Comparison of ENCODE assay signal across 21 cellular contexts in the genomic region with DNA sequence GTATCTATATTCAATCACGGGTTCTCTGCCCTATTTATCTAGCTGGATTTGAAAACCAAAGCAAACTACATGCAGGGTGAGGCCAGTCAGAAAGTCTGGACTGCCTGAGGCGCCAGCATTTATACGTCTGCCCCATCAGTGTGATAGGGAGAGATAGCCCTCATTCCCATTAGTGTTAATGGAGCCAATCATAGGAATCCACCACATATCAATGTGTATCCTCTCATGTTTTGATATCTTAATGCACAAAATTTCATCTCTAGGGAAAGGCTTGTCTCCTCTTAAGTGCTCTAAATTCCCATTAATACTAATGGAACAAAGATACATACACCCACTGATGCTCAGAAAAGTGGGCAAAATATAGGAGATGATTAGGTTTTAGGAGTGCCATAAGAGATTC.
A peak's percentile ranks its signal among the peaks of the same experiment; 100 is the strongest.
DNase-seq lines count a peak whose midpoint lies in the region; ATAC-seq and TF ChIP-seq lines count a peak whose summit lies in the region.
"Had no signal": no experiment of that assay in that cellular context is flagged by ENCODE, and none has a peak within 500 bp of the region (broad histone marks: within the 10 kb centered on the region; RNA-seq: fewer than 3 reads in every experiment).

No MANE protein-coding gene starts in this region.

- no peak overlapping the region for H3K9ac ChIP-seq in neural cell (ENCODE audit: low read length)
- H3K9ac ChIP-seq: BLaER1 treated with 17β-estradiol and CSF1 and Interleukin-3, amounts not matched to agents 10 nM and 100 nM had no signal

- no peak overlapping the region for H3K27ac ChIP-seq in neural cell (ENCODE audit: low read length)
- H3K27ac ChIP-seq: BLaER1 treated with 17β-estradiol and CSF1 and Interleukin-3, amounts not matched to agents 10 nM and 100 nM; C4-2B had no signal

- no peak overlapping the region for H2AFZ ChIP-seq in neural cell (ENCODE audit: low read depth, low read length)

- TF ChIP-seq RAD21 in neural cell (conservative IDR thresholded peaks at IDR 0.05) = no peak

- H3K9me2 ChIP-seq in neural cell (ENCODE audit: insufficient read depth, low read length) = no peaks in the 10 kb centered on the region

- no peak overlapping the region for H3K4me2 ChIP-seq in neural cell (ENCODE audit: low read length)
- H3K4me2 ChIP-seq: BLaER1 treated with 17β-estradiol and CSF1 and Interleukin-3, amounts not matched to agents 10 nM and 100 nM had no signal

- no peaks in the 10 kb centered on the region for H3K79me2 ChIP-seq in neural cell (replicated peaks; ENCODE audit: insufficient read depth, low read length)

- H3K36me3 ChIP-seq in BE2C (no peaks in the 10 kb centered on the region), neural cell (ENCODE audit: insufficient read depth, low read length) (no peaks in the 10 kb centered on the region)
- H3K36me3 ChIP-seq: BLaER1 treated with 17β-estradiol and CSF1 and Interleukin-3, amounts not matched to agents 10 nM and 100 nM had no signal

- ATAC-seq in SK-N-SH treated with all-trans-retinoic acid at 6 μM for 48 hours = peak; percentile 51
- ATAC-seq: CD8-positive, alpha-beta T cell had no signal

- no peaks in the 10 kb centered on the region; the same call in 1 of the 2 replicates for H3K9me3 ChIP-seq in BE2C
- peaks cover 5% of the 10 kb centered on the region for H3K9me3 ChIP-seq in neural cell (ENCODE audit: low read length)

- H4K20me1 ChIP-seq in neural cell (ENCODE audit: insufficient read depth) = no peaks in the 10 kb centered on the region
- H4K20me1 ChIP-seq: BLaER1 treated with 17β-estradiol and CSF1 and Interleukin-3, amounts not matched to agents 10 nM and 100 nM had no signal

- peak; percentile 24 for TF ChIP-seq EP300 in neural cell (conservative IDR thresholded peaks at IDR 0.05; ENCODE audit: poor library complexity, severe bottlenecking)

- DNase-seq in BE2C (peak; percentile 77), SK-N-DZ (ENCODE audit: low spot score) (peak; percentile 41), activated gamma-delta T cell (lab: John Stamatoyannopoulos, UW) (no peak), EL (no peak), NCI-H1092 (lab: John Stamatoyannopoulos, UW) (no peak)
- no peak for DNase-seq in activated CD4-positive, alpha-beta T cell treated with anti-CD3 and anti-CD28 coated beads for 4 hours
- DNase-seq: 8988T; ACHN; CD4-positive, alpha-beta T cell; CD8-positive, alpha-beta T cell; COR-L47; DMS 273 treated with DMSO at 0.1 percent for 48 hours; DMS153; DMS53; DMS79; DND-41; GF-D8 had no signal

- H3K4me1 ChIP-seq in BE2C = peaks cover 8% of the 10 kb centered on the region; the same call in 1 of the 2 replicates
- H3K4me1 ChIP-seq: BLaER1 treated with 17β-estradiol and CSF1 and Interleukin-3, amounts not matched to agents 10 nM and 100 nM had no signal

- H3K27me3 ChIP-seq in BE2C = no peaks in the 10 kb centered on the region
- no peaks in the 10 kb centered on the region for H3K27me3 ChIP-seq in neural cell (ENCODE audit: insufficient read depth, low read depth, low read length)
- H3K27me3 ChIP-seq: BLaER1 treated with 17β-estradiol and CSF1 and Interleukin-3, amounts not matched to agents 10 nM and 100 nM had no signal

- no peak for TF ChIP-seq CTCF in BE2C (IDR thresholded peaks at IDR 0.05; ENCODE audit: low read depth, low read length)
- no peak for TF ChIP-seq CTCF in neural cell (IDR thresholded peaks at IDR 0.05; ENCODE audit: poor library complexity, severe bottlenecking)

- no peaks in the 10 kb centered on the region for H3F3A ChIP-seq in neural cell (ENCODE audit: insufficient read depth, low read length, poor library complexity, severe bottlenecking)

- no peak overlapping the region for H3K4me3 ChIP-seq in BE2C (ENCODE audit: low read depth, low read length)
- H3K4me3 ChIP-seq in neural cell (ENCODE audit: low read length) = no peak overlapping the region
- H3K4me3 ChIP-seq: BLaER1 treated with 17β-estradiol and CSF1 and Interleukin-3, amounts not matched to agents 10 nM and 100 nM had no signal

TF ChIP-seq in SK-N-SH treated with all-trans-retinoic acid at 6 μM for 48 hours, 23 proteins besides CTCF, POLR2A, EP300 and RAD21 (continues in another document):
- TF ChIP-seq ISL1 (CRISPR knock-in tag; IDR thresholded peaks at IDR 0.05) (peak; percentile 95), SNAI2 (CRISPR knock-in tag; IDR thresholded peaks at IDR 0.05) (no peak), ZNF8 (CRISPR knock-in tag; IDR thresholded peaks at IDR 0.05) (0 out of 2 replicates have a peak, but pooled peaks have one; percentile 30), ZNF565 (CRISPR knock-in tag; conservative IDR thresholded peaks at IDR 0.05; ENCODE audit: low read depth) (no peak), GLIS3 (CRISPR knock-in tag; IDR thresholded peaks at IDR 0.05) (peak; percentile 75; the same call in 1 of the 2 replicates), TOX (CRISPR knock-in tag; IDR thresholded peaks at IDR 0.05; ENCODE audit: borderline replicate concordance) (no peak), RARB (CRISPR knock-in tag; IDR thresholded peaks at IDR 0.05) (no peak), ZFP30 (CRISPR knock-in tag; IDR thresholded peaks at IDR 0.05) (no peak), OSR1 (CRISPR knock-in tag; IDR thresholded peaks at IDR 0.05) (no peak), ZFP3 (CRISPR knock-in tag; IDR thresholded peaks at IDR 0.05) (no peak), BACH2 (CRISPR knock-in tag; IDR thresholded peaks at IDR 0.05; ENCODE audit: borderline replicate concordance) (no peak)
- TF ChIP-seq, protein P1, sequence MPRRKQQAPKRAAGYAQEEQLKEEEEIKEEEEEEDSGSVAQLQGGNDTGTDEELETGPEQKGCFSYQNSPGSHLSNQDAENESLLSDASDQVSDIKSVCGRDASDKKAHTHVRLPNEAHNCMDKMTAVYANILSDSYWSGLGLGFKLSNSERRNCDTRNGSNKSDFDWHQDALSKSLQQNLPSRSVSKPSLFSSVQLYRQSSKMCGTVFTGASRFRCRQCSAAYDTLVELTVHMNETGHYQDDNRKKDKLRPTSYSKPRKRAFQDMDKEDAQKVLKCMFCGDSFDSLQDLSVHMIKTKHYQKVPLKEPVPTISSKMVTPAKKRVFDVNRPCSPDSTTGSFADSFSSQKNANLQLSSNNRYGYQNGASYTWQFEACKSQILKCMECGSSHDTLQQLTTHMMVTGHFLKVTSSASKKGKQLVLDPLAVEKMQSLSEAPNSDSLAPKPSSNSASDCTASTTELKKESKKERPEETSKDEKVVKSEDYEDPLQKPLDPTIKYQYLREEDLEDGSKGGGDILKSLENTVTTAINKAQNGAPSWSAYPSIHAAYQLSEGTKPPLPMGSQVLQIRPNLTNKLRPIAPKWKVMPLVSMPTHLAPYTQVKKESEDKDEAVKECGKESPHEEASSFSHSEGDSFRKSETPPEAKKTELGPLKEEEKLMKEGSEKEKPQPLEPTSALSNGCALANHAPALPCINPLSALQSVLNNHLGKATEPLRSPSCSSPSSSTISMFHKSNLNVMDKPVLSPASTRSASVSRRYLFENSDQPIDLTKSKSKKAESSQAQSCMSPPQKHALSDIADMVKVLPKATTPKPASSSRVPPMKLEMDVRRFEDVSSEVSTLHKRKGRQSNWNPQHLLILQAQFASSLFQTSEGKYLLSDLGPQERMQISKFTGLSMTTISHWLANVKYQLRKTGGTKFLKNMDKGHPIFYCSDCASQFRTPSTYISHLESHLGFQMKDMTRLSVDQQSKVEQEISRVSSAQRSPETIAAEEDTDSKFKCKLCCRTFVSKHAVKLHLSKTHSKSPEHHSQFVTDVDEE (CRISPR knock-in tag; IDR thresholded peaks at IDR 0.05) = peak; percentile 93; the same call in 1 of the 2 replicates

TF ChIP-seq in neural cell, 6 proteins besides CTCF, POLR2A, EP300 and RAD21:
- TF ChIP-seq, protein P2, sequence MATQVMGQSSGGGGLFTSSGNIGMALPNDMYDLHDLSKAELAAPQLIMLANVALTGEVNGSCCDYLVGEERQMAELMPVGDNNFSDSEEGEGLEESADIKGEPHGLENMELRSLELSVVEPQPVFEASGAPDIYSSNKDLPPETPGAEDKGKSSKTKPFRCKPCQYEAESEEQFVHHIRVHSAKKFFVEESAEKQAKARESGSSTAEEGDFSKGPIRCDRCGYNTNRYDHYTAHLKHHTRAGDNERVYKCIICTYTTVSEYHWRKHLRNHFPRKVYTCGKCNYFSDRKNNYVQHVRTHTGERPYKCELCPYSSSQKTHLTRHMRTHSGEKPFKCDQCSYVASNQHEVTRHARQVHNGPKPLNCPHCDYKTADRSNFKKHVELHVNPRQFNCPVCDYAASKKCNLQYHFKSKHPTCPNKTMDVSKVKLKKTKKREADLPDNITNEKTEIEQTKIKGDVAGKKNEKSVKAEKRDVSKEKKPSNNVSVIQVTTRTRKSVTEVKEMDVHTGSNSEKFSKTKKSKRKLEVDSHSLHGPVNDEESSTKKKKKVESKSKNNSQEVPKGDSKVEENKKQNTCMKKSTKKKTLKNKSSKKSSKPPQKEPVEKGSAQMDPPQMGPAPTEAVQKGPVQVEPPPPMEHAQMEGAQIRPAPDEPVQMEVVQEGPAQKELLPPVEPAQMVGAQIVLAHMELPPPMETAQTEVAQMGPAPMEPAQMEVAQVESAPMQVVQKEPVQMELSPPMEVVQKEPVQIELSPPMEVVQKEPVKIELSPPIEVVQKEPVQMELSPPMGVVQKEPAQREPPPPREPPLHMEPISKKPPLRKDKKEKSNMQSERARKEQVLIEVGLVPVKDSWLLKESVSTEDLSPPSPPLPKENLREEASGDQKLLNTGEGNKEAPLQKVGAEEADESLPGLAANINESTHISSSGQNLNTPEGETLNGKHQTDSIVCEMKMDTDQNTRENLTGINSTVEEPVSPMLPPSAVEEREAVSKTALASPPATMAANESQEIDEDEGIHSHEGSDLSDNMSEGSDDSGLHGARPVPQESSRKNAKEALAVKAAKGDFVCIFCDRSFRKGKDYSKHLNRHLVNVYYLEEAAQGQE (IDR thresholded peaks at IDR 0.05; ENCODE audit: borderline replicate concordance) = peak; percentile 59
- TF ChIP-seq MXI1 (conservative IDR thresholded peaks at IDR 0.05; ENCODE audit: poor library complexity, severe bottlenecking) = no peak
- TF ChIP-seq TAF1 (IDR thresholded peaks at IDR 0.05; ENCODE audit: low read depth) = no peak
- no peak for TF ChIP-seq SMC3 (conservative IDR thresholded peaks at IDR 0.05; ENCODE audit: poor library complexity)
- peak; percentile 78 for TF ChIP-seq POLR2AphosphoS5 (IDR thresholded peaks at IDR 0.05)
- no peak for TF ChIP-seq EZH2 (IDR thresholded peaks at IDR 0.05; ENCODE audit: borderline replicate concordance, insufficient read depth, low read length, poor library complexity, severe bottlenecking)

Comparison
In these comparisons a context has a peak if more than half of its experiments do, and no peak if none do; other contexts are left out.
1. DNase-seq: peak in BE2C (single experiment) and SK-N-DZ (single experiment); none in activated gamma-delta T cell (single experiment), EL (single experiment), activated CD4-positive, alpha-beta T cell treated with anti-CD3 and anti-CD28 coated beads for 4 hours (0 of 2) and NCI-H1092 (single experiment).